ENCODE assay signal across 17 cellular contexts in genomic region chr20:19003759-19004336, GRCh38.
"Had no signal": no experiment of that assay in that cellular context is flagged by ENCODE, and none has a peak within 500 bp of the region (broad histone marks: within the 10 kb centered on the region; RNA-seq: fewer than 3 reads in every experiment).

No MANE protein-coding gene starts in this region.

- ATAC-seq: activated CD8-positive, alpha-beta T cell treated with anti-CD3 and anti-CD28 coated beads, Interleukin-2, amount 10 ng/mL, durations not matched to agents 7 days and 5 days; left lobe of liver had no signal

- H3K4me1 ChIP-seq: colonic mucosa, prostate gland, right atrium auricular region, transverse colon had no signal

- H3K27ac ChIP-seq: brain microvascular endothelial cell, colonic mucosa, epithelial cell of prostate, prostate gland, right atrium auricular region, suprapubic skin, transverse colon had no signal

- H3K4me3 ChIP-seq: colonic mucosa, lung, prostate gland, right atrium auricular region, suprapubic skin, transverse colon had no signal

- H3K36me3 ChIP-seq: brain microvascular endothelial cell, colonic mucosa, prostate gland, right atrium auricular region, suprapubic skin, transverse colon had no signal

- H3K27me3 ChIP-seq: brain microvascular endothelial cell, colonic mucosa, right atrium auricular region, suprapubic skin, transverse colon had no signal

- DNase-seq: activated CD4-positive, alpha-beta T cell treated with anti-CD3 and anti-CD28 coated beads, Interleukin-2, amount 10 ng/mL, durations not matched to agents 7 days and 5 days; activated CD8-positive, alpha-beta T cell treated with anti-CD3 and anti-CD28 coated beads, Interleukin-2, amount 10 ng/mL, durations not matched to agents 7 days and 5 days; activated naive CD4-positive, alpha-beta T cell treated with anti-CD3 and anti-CD28 coated beads for 36 hours; activated T-cell treated with anti-CD3 and anti-CD28 coated beads, Interleukin-2, amount 50 U/mL, for 24 hours; brain microvascular endothelial cell; central memory CD4-positive, alpha-beta T cell; colonic mucosa; endodermal cell; kidney; midbrain; transverse colon had no signal

- H3K9me3 ChIP-seq: colonic mucosa, prostate gland, right atrium auricular region, suprapubic skin, transverse colon had no signal
